In genomic region chr3:133927543-133928066, GRCh38 we compare ENCODE assay signal across 8 cellular contexts. TPM values are rescaled to one million over a fixed set of nuclear protein-coding genes. Genes with fewer than 3 reads are reported as not detected.
DNase-seq lines count a peak whose midpoint lies in the region; ATAC-seq and TF ChIP-seq lines count a peak whose summit lies in the region.

No MANE protein-coding gene starts in this region.

- TF ChIP-seq CTCF in BE2C (IDR thresholded peaks at IDR 0.05; ENCODE audit: low read depth, low read length) (peak; percentile 52), WERI-Rb-1 (IDR thresholded peaks at IDR 0.05; ENCODE audit: low read depth, low read length) (peak; percentile 68), breast epithelium (IDR thresholded peaks at IDR 0.05) (peak in 2 of 3 donors; percentile 17 to 91)

- H3K36me3 ChIP-seq in BE2C: no peaks in the 10 kb centered on the region
- H3K36me3 ChIP-seq in WERI-Rb-1: no peaks in the 10 kb centered on the region
- H3K36me3 ChIP-seq in breast epithelium: no peaks in the 10 kb centered on the region

- intact Hi-C loops in breast epithelium (cut with DNase I; ENCODE audit: low total_unique reads): loop anchor here (10.0 kb wide), 1 partner anchor 277 kb away; no protein-coding TSS in a partner anchor

- peaks cover 6% of the 10 kb centered on the region; the same call in 1 of the 2 replicates for H3K27me3 ChIP-seq in BE2C
- H3K27me3 ChIP-seq in WERI-Rb-1 (ENCODE audit: insufficient read depth, low read depth, severe bottlenecking): peaks cover 17% of the 10 kb centered on the region
- no peaks in the 10 kb centered on the region for H3K27me3 ChIP-seq in breast epithelium

- ATAC-seq in GM19328 (IDR thresholded peaks at IDR 0.05; ENCODE audit: unreplicated experiment): peak; percentile 68

- TF ChIP-seq POLR2A in breast epithelium (IDR thresholded peaks at IDR 0.05): no peak

- no peaks in the 10 kb centered on the region; the same call in 1 of the 2 replicates for H3K9me3 ChIP-seq in BE2C
- H3K9me3 ChIP-seq in WERI-Rb-1 (ENCODE audit: severe bottlenecking): no peaks in the 10 kb centered on the region
- H3K9me3 ChIP-seq in breast epithelium: no peaks in the 10 kb centered on the region

- H3K4me3 ChIP-seq in BE2C (ENCODE audit: low read depth, low read length): peak overlapping the region; percentile 63
- H3K4me3 ChIP-seq in WERI-Rb-1 (ENCODE audit: low read depth, low read length): peak overlapping the region; percentile 50
- peak overlapping the region; percentile 47 to 87 (median 54) for H3K4me3 ChIP-seq in breast epithelium

- H3K4me1 ChIP-seq in BE2C: no peaks in the 10 kb centered on the region; the same call in 1 of the 2 replicates
- peaks cover 0 to 5% of the 10 kb centered on the region in 2 donors for H3K4me1 ChIP-seq in breast epithelium

- peak; percentile 77 for DNase-seq in BE2C
- DNase-seq in HK-2 (ENCODE audit: unreplicated experiment): peak; percentile 57
- peak; percentile 46 for DNase-seq in WERI-Rb-1
- DNase-seq in breast epithelium (ENCODE audit: low spot score in 2 of 2): no peak
- peak; percentile 44 for DNase-seq in kidney tubule cell (ENCODE audit: low spot score)
- peak; percentile 77 to 84 for DNase-seq in stimulated activated CD4-positive, alpha-beta T cell treated with anti-CD3 and anti-CD28 coated beads, Interleukin-1b, Interleukin-23, amount 100 ng/mL, for 4 hours (ENCODE audit: low read depth in 2 of 2)
- no peak for DNase-seq in NCI-H2107 treated with DMSO at 0.1 percent for 48 hours (lab: John Stamatoyannopoulos, UW; ENCODE audit: unreplicated experiment)

- H3K27ac ChIP-seq in WERI-Rb-1 (no peak overlapping the region), breast epithelium (no peak overlapping the region)

RNA-seq across cellular contexts. Expression of gene RAB6B, which starts 31.9 kb away (rescaled TPM):
- 4.9 TPM for polyA plus RNA-seq in BE2C (2012; ENCODE audit: insufficient read depth, insufficient read length, low read depth)
- total RNA-seq in breast epithelium: 1 to 10 TPM; 1.8 to 3.9 (median 3.4) TPM

Comparison
In these comparisons a context has a peak if more than half of its experiments do, and no peak if none do; other contexts are left out.
1. DNase-seq: peak in BE2C (single experiment), HK-2 (single experiment), WERI-Rb-1 (single experiment), kidney tubule cell (single experiment) and stimulated activated CD4-positive, alpha-beta T cell treated with anti-CD3 and anti-CD28 coated beads, Interleukin-1b, Interleukin-23, amount 100 ng/mL, for 4 hours (2 of 2); none in breast epithelium (0 of 2) and NCI-H2107 treated with DMSO at 0.1 percent for 48 hours (single experiment).
2. Peak in every context shown above with its lines, with median percentiles within 50 percentile points of each other: H3K4me3 ChIP-seq and CTCF ChIP-seq.